Comparison of ENCODE assay signal across 17 cellular contexts in genomic region chr2:1481406-1482252, GRCh38.
"Had no signal": no experiment of that assay in that cellular context is flagged by ENCODE, and none has a peak within 500 bp of the region (broad histone marks: within the 10 kb centered on the region; RNA-seq: fewer than 3 reads in every experiment).

No MANE protein-coding gene starts in this region.

- H3K36me3 ChIP-seq: esophagus squamous epithelium, neutrophil, pancreas, stomach had no signal

- H3K4me1 ChIP-seq: esophagus squamous epithelium, pancreas, stomach, thyroid gland had no signal

- H3K9me3 ChIP-seq: esophagus squamous epithelium, neutrophil, pancreas, stomach, thyroid gland had no signal

- H3K4me3 ChIP-seq: esophagus squamous epithelium, pancreas, smooth muscle cell, stomach, thyroid gland had no signal

- ATAC-seq: effector memory CD8-positive, alpha-beta T cell; left lobe of liver; natural killer cell; pancreas; stimulated activated effector memory CD8-positive, alpha-beta T cell treated with anti-CD3 and anti-CD28 coated beads, Interleukin-12 subunit alpha, Interleukin-12 subunit beta, amount 100 ng/mL, for 72 hours had no signal

- H3K27me3 ChIP-seq: esophagus squamous epithelium, neutrophil, pancreas, stomach, thyroid gland had no signal

- DNase-seq: cortex of kidney; effector memory CD8-positive, alpha-beta T cell; erythroblast; esophagus squamous epithelium; mammary epithelial cell; natural killer cell; pancreas; stimulated activated CD4-positive, alpha-beta T cell treated with anti-CD3 and anti-CD28 coated beads, Interleukin-2, amount 100 ng/mL, for 24 hours; stimulated activated CD4-positive, alpha-beta T cell treated with anti-CD3 and anti-CD28 coated beads, Interleukin-4, amount 100 ng/mL, for 24 hours; stimulated activated naive CD4-positive, alpha-beta T cell treated with Interleukin-2 at 50 U/mL for 16 hours; stomach; thyroid gland; trophoblast cell had no signal

- H3K27ac ChIP-seq: esophagus squamous epithelium, neutrophil, pancreas, stomach, thyroid gland had no signal
